Comparison of ENCODE assay signal across 20 cellular contexts in the genomic region with DNA sequence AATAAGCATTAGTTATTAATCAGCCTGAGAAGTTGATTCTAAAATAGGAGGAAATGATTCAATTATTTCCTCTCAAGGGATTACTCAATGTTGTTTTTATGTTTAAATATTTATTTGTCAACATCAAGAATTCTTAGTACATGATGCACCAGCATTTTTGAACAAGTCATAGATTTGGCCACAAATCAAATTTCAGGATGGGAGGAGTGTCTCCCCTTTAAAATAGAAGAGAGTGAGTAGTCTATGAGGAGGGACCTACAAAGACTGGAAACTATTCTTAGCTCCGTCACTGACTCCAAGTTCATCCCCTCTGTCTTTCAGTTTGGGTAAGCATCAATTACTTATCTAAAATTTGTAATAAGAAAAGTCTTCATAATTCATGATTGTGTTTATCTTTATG. TPM values are rescaled to one million over a fixed set of nuclear protein-coding genes. Genes with fewer than 3 reads are reported as not detected.
A peak's percentile ranks its signal among the peaks of the same experiment; 100 is the strongest.
DNase-seq lines count a peak whose midpoint lies in the region; ATAC-seq and TF ChIP-seq lines count a peak whose summit lies in the region.
"Had no signal": no experiment of that assay in that cellular context is flagged by ENCODE, and none has a peak within 500 bp of the region (broad histone marks: within the 10 kb centered on the region; RNA-seq: fewer than 3 reads in every experiment).

No MANE protein-coding gene starts in this region.

- no peak overlapping the region for H3T11ph ChIP-seq in H9 (ENCODE audit: low read length)

- ATAC-seq in left cardiac atrium (peak; percentile 44 to 78), HG03439 (IDR thresholded peaks at IDR 0.05; ENCODE audit: unreplicated experiment) (no peak), sciatic nerve (no peak)

- 100% methylated on average over 1 of the region's 1 CpG for WGBS in mammary epithelial cell (ENCODE audit: low coverage, missing lambda C conversion rate)
- WGBS in H9 (ENCODE audit: extremely low coverage, insufficient read length, low lambda C conversion rate) = no CpG with 5 or more reads among the region's 1 CpG

- no peaks in the 10 kb centered on the region for H3K79me1 ChIP-seq in H9 (ENCODE audit: insufficient read depth, low read depth, low read length, poor library complexity, severe bottlenecking)

- no TSS peak for BruUV-seq in mammary epithelial cell (replicated peaks; lab: Mats Ljungman, UMichigan)

- H3K14ac ChIP-seq in H9 (ENCODE audit: insufficient read depth, low read length) = no peak overlapping the region

- dilution Hi-C loops in mammary epithelial cell (cut with HindIII; ENCODE audit: low sequenced_read_pairs) = no loop called here

- no peak overlapping the region for H3K27ac Mint-ChIP-seq in activated CD4-positive, alpha-beta T cell treated with anti-CD3 and anti-CD28 coated beads, Interleukin-2, amount 10 ng/mL, durations not matched to agents 7 days and 5 days
- H3K27ac Mint-ChIP-seq in H9 = no peak overlapping the region
- H3K27ac Mint-ChIP-seq: activated naive CD8-positive, alpha-beta T cell treated with anti-CD3 and anti-CD28 coated beads, Interleukin-2, amount 10 ng/mL, durations not matched to agents 7 days and 5 days; IgD-negative memory B cell; stimulated activated naive CD8-positive, alpha-beta T cell treated with anti-CD3 and anti-CD28 coated beads, Interleukin-15, amount 100 ng/mL, for 72 hours had no signal

- no peak overlapping the region for H4K5ac ChIP-seq in H9 (ENCODE audit: insufficient read length, low read depth, low read length)

- H3K79me2 ChIP-seq in mammary epithelial cell (ENCODE audit: insufficient read depth, low read length) = no peaks in the 10 kb centered on the region
- H3K79me2 ChIP-seq in H9 (ENCODE audit: insufficient read depth, low read length) = no peaks in the 10 kb centered on the region

- H4K20me1 ChIP-seq in mammary epithelial cell (ENCODE audit: insufficient read depth, low read length) = no peaks in the 10 kb centered on the region
- no peaks in the 10 kb centered on the region for H4K20me1 ChIP-seq in H9 (ENCODE audit: control insufficient read depth, insufficient read depth, insufficient read length)

- H2AK5ac ChIP-seq in H9 (ENCODE audit: insufficient read length, low read length) = no peak overlapping the region

- no peak overlapping the region for H3K56ac ChIP-seq in H9 (ENCODE audit: insufficient read length, low read depth, low read length)

- CTCF ChIA-PET in mammary epithelial cell (lab: Charles Lee; ENCODE audit: low non-redundant PET) = interaction anchor here (0.5 kb wide), 1 partner anchor 1184 kb away, joined by 4 read pairs; no protein-coding TSS in a partner anchor
- CTCF ChIA-PET in activated CD4-positive, alpha-beta T cell treated with anti-CD3 and anti-CD28 coated beads, Interleukin-2, amount 10 ng/mL, durations not matched to agents 7 days and 5 days (lab: Charles Lee) = no interaction called here

- in situ Hi-C loops in mammary epithelial cell (cut with MboI; ENCODE audit: low sequenced_read_pairs in 2 of 2) = no loop called here

- H3K23ac ChIP-seq in H9 (ENCODE audit: insufficient read length, low read depth, low read length) = no peak overlapping the region

- H3K4me1 Mint-ChIP-seq in activated CD4-positive, alpha-beta T cell treated with anti-CD3 and anti-CD28 coated beads, Interleukin-2, amount 10 ng/mL, durations not matched to agents 7 days and 5 days = peaks cover 2% of the 10 kb centered on the region
- H3K4me1 Mint-ChIP-seq in H9 = no peaks in the 10 kb centered on the region
- H3K4me1 Mint-ChIP-seq: IgD-negative memory B cell had no signal

- peaks cover 16% of the 10 kb centered on the region for H3K9me3 Mint-ChIP-seq in activated CD4-positive, alpha-beta T cell treated with anti-CD3 and anti-CD28 coated beads, Interleukin-2, amount 10 ng/mL, durations not matched to agents 7 days and 5 days
- peaks cover 0 to 2% of the 10 kb centered on the region in 2 experiments; a peak in 3 of 5 replicates for H3K9me3 Mint-ChIP-seq in H9

- H3K4ac ChIP-seq in H9 (ENCODE audit: low read depth, low read length) = no peak overlapping the region

- H3K4me1 ChIP-seq in mammary epithelial cell (ENCODE audit: insufficient read depth, low read length) (peaks cover 18% of the 10 kb centered on the region), skeletal muscle tissue (ENCODE audit: control insufficient read depth in 3 of 3, insufficient read depth in 3 of 3, low read length in 3 of 3) (peaks cover 0 to 4% (median 3%) of the 10 kb centered on the region in 3 donors), H9 (ENCODE audit: insufficient read depth, low read length) (no peaks in the 10 kb centered on the region)
- H3K4me1 ChIP-seq: BE2C, SJSA1 had no signal

- DNase-seq in HPDE6-E6E7 (ENCODE audit: extremely low spot score) = peak; percentile 23
- DNase-seq in mammary epithelial cell = no peak
- no peak for DNase-seq in left cardiac atrium
- no peak for DNase-seq in activated CD4-positive, alpha-beta T cell treated with anti-CD3 and anti-CD28 coated beads, Interleukin-2, amount 10 ng/mL, durations not matched to agents 7 days and 5 days
- DNase-seq in H9 = no peak
- no peak for DNase-seq in sciatic nerve (ENCODE audit: low spot score)
- DNase-seq: activated CD4-positive, alpha-beta T cell treated with anti-CD3 and anti-CD28 coated beads for 4 hours; activated naive CD8-positive, alpha-beta T cell treated with anti-CD3 and anti-CD28 coated beads, Interleukin-2, amount 10 ng/mL, durations not matched to agents 7 days and 5 days; activated T-cell treated with anti-CD3 and anti-CD28 coated beads, Interleukin-2, amount 50 U/mL, for 1 hour; BE2C; DMS 273 treated with DMSO at 0.1 percent for 48 hours; NCI-H1105; NK-92 treated with Interleukin-12 subunit alpha and Interleukin-12 subunit beta, amount 100 ng/mL, for 24 hours; stimulated activated naive CD8-positive, alpha-beta T cell treated with anti-CD3 and anti-CD28 coated beads, Interleukin-15, amount 100 ng/mL, for 72 hours had no signal

- no peak overlapping the region for H3K18ac ChIP-seq in H9 (ENCODE audit: insufficient read length, low read depth, low read length)

- H3K27me3 Mint-ChIP-seq in activated CD4-positive, alpha-beta T cell treated with anti-CD3 and anti-CD28 coated beads, Interleukin-2, amount 10 ng/mL, durations not matched to agents 7 days and 5 days = peaks cover 7% of the 10 kb centered on the region
- no peaks in the 10 kb centered on the region for H3K27me3 Mint-ChIP-seq in H9 (ENCODE audit: low read depth)
- H3K27me3 Mint-ChIP-seq: activated naive CD8-positive, alpha-beta T cell treated with anti-CD3 and anti-CD28 coated beads, Interleukin-2, amount 10 ng/mL, durations not matched to agents 7 days and 5 days had no signal

- H3K4me3 ChIP-seq in mammary epithelial cell (replicated peaks in 1 of 3; ENCODE audit: insufficient read depth in 1 of 3, low read depth in 2 of 3, low read length in 3 of 3) (no peak overlapping the region), skeletal muscle tissue (ENCODE audit: low read length in 3 of 3) (no peak overlapping the region)
- H3K4me3 ChIP-seq: SJSA1 had no signal

- no peaks in the 10 kb centered on the region for H3K23me2 ChIP-seq in H9 (ENCODE audit: insufficient read length, low read depth, low read length, poor library complexity, severe bottlenecking)

- H3K4me3 Mint-ChIP-seq in activated CD4-positive, alpha-beta T cell treated with anti-CD3 and anti-CD28 coated beads, Interleukin-2, amount 10 ng/mL, durations not matched to agents 7 days and 5 days = no peak overlapping the region
- no peak overlapping the region for H3K4me3 Mint-ChIP-seq in H9
- H3K4me3 Mint-ChIP-seq: activated naive CD8-positive, alpha-beta T cell treated with anti-CD3 and anti-CD28 coated beads, Interleukin-2, amount 10 ng/mL, durations not matched to agents 7 days and 5 days; IgD-negative memory B cell; stimulated activated naive CD8-positive, alpha-beta T cell treated with anti-CD3 and anti-CD28 coated beads, Interleukin-15, amount 100 ng/mL, for 72 hours had no signal

- H3K36me3 Mint-ChIP-seq in activated CD4-positive, alpha-beta T cell treated with anti-CD3 and anti-CD28 coated beads, Interleukin-2, amount 10 ng/mL, durations not matched to agents 7 days and 5 days (ENCODE audit: low read depth) = peaks cover 2% of the 10 kb centered on the region
- H3K36me3 Mint-ChIP-seq in H9 (ENCODE audit: insufficient read depth in 1 of 3, low read depth in 3 of 3) = no peaks in the 10 kb centered on the region
- H3K36me3 Mint-ChIP-seq: IgD-negative memory B cell had no signal

- H3K9me3 ChIP-seq in mammary epithelial cell (replicated peaks; ENCODE audit: insufficient read depth, low read length) (no peaks in the 10 kb centered on the region), skeletal muscle tissue (ENCODE audit: control insufficient read depth in 3 of 3, low read length in 3 of 3) (no peaks in the 10 kb centered on the region), H9 (ENCODE audit: control insufficient read depth, low read depth, low read length) (no peaks in the 10 kb centered on the region)
- H3K9me3 ChIP-seq: BE2C, SJSA1 had no signal

- POLR2A ChIA-PET in activated CD4-positive, alpha-beta T cell treated with anti-CD3 and anti-CD28 coated beads, Interleukin-2, amount 10 ng/mL, durations not matched to agents 7 days and 5 days (lab: Charles Lee) = no interaction called here

- no peak overlapping the region for H2BK20ac ChIP-seq in H9 (ENCODE audit: low read depth, low read length, poor library complexity, severe bottlenecking)

- H2BK120ac ChIP-seq in H9 (ENCODE audit: low read depth, low read length, poor library complexity, severe bottlenecking) = no peak overlapping the region

- no peak overlapping the region for H2BK15ac ChIP-seq in H9 (ENCODE audit: low read depth, low read length)

- H3K36me3 ChIP-seq in mammary epithelial cell (ENCODE audit: insufficient read depth, low read length) (no peaks in the 10 kb centered on the region), skeletal muscle tissue (ENCODE audit: control insufficient read depth in 3 of 3, insufficient read depth in 3 of 3, low read length in 3 of 3) (no peaks in the 10 kb centered on the region)
- H3K36me3 ChIP-seq: BE2C, SJSA1 had no signal

- intact Hi-C loops in mammary epithelial cell (cut with micrococcal nuclease) = loop anchor here (1.0 kb wide), 1 partner anchor 79 kb away; no protein-coding TSS in a partner anchor
- intact Hi-C loops in left cardiac atrium (cut with DNase I) = no loop called here
- intact Hi-C loops in sciatic nerve (cut with DNase I) = no loop called here

- no peak overlapping the region for H2BK12ac ChIP-seq in H9 (ENCODE audit: insufficient read length, low read depth, low read length)

- H2BK5ac ChIP-seq in H9 (ENCODE audit: insufficient read length, low read length) = no peak overlapping the region

- H3K27ac ChIP-seq in mammary epithelial cell (ENCODE audit: insufficient read depth, low read depth, low read length) (peak overlapping the region; percentile 48), skeletal muscle tissue (ENCODE audit: low read depth, low read length) (peak overlapping the region; percentile 20), H9 (ENCODE audit: insufficient read length, low read depth, low read length) (no peak overlapping the region)
- H3K27ac ChIP-seq: SJSA1 had no signal

- H3K27me3 ChIP-seq in mammary epithelial cell (ENCODE audit: insufficient read depth, low read length) (no peaks in the 10 kb centered on the region), skeletal muscle tissue (ENCODE audit: control insufficient read depth in 3 of 3, insufficient read depth in 3 of 3, low read length in 3 of 3) (no peaks in the 10 kb centered on the region), H9 (ENCODE audit: insufficient read depth, low read length) (no peaks in the 10 kb centered on the region)
- H3K27me3 ChIP-seq: BE2C, SJSA1 had no signal

- H3K4me2 ChIP-seq in mammary epithelial cell (ENCODE audit: insufficient read depth, low read depth, low read length) (peak overlapping the region; percentile 60), H9 (ENCODE audit: insufficient read depth, insufficient read length, low read length) (no peak overlapping the region)

- H3K9ac ChIP-seq in mammary epithelial cell (ENCODE audit: insufficient read depth, low read length) (no peak overlapping the region), skeletal muscle tissue (ENCODE audit: low read depth in 1 of 3, low read length in 3 of 3) (no peak overlapping the region), H9 (ENCODE audit: extremely low read depth, insufficient read length, low read length) (no peak overlapping the region)

- H4K91ac ChIP-seq in H9 (ENCODE audit: insufficient read length, low read depth, low read length) = no peak overlapping the region

- peak overlapping the region; percentile 73 for H2AFZ ChIP-seq in mammary epithelial cell (ENCODE audit: low read depth, low read length)
- no peak overlapping the region for H2AFZ ChIP-seq in H9 (ENCODE audit: low read length)

- no peak overlapping the region for H4K8ac ChIP-seq in H9 (replicated peaks; ENCODE audit: insufficient read length, low read depth, low read length)

- TF ChIP-seq CTCF in mammary epithelial cell (conservative IDR thresholded peaks at IDR 0.05 in 1 of 2, IDR thresholded peaks at IDR 0.05 in 1 of 2; ENCODE audit: extremely low read depth in 1 of 2, insufficient read depth in 1 of 2, low read depth in 1 of 2, low read length in 2 of 2) (no peak), H9 (conservative IDR thresholded peaks at IDR 0.05) (no peak)

RNA-seq across cellular contexts. Expression of gene IL18R1, which starts 18.6 kb away (rescaled TPM):
- total RNA-seq in mammary epithelial cell (1 to 10 TPM; 1.2 to 3.9 TPM), left cardiac atrium (1 to 10 TPM; 1.2 to 5.5 TPM), skeletal muscle tissue (0.52 TPM), H9 (2021) (not detected in 2 replicates), sciatic nerve (4.9 TPM)
- 0.35 TPM for polyA plus RNA-seq in mammary epithelial cell
- not detected for polyA minus RNA-seq in mammary epithelial cell
- total RNA-seq in activated CD4-positive, alpha-beta T cell treated with anti-CD3 and anti-CD28 coated beads, Interleukin-2, amount 10 ng/mL, durations not matched to agents 7 days and 5 days = 10 to 100 TPM; 19.2 to 22.1 TPM
- total RNA-seq: SJSA1 had no signal
- polyA plus RNA-seq: H1 had no signal

RNA-seq across cellular contexts. Expression of gene IL1RL1, which starts 25.6 kb away (rescaled TPM):
- total RNA-seq in mammary epithelial cell (1 to 10 TPM in 1 of 2 donors, not detected in 1; 5.5 TPM), left cardiac atrium (10 to 100 TPM in 1 of 2 donors, 1 to 10 TPM in 1; 1.8 to 54.0 TPM), skeletal muscle tissue (1.0 TPM), H9 (2021) (not detected in 2 replicates), sciatic nerve (3.8 TPM)
- polyA plus RNA-seq in mammary epithelial cell = 0.09 TPM
- not detected for polyA minus RNA-seq in mammary epithelial cell
- total RNA-seq in activated CD4-positive, alpha-beta T cell treated with anti-CD3 and anti-CD28 coated beads, Interleukin-2, amount 10 ng/mL, durations not matched to agents 7 days and 5 days = under 1 TPM in 1 of 2 experiments, not detected in 1; 0.12 TPM
- total RNA-seq: activated naive CD8-positive, alpha-beta T cell treated with anti-CD3 and anti-CD28 coated beads, Interleukin-2, amount 10 ng/mL, durations not matched to agents 7 days and 5 days; chondrocyte; H1; SJSA1 had no signal
- polyA plus RNA-seq: H1, IgD-negative memory B cell had no signal

Comparison
In these comparisons a context has a peak if more than half of its experiments do, and no peak if none do; other contexts are left out.
1. ATAC-seq: peak in left cardiac atrium (2 of 2); none in HG03439 (single experiment) and sciatic nerve (single experiment).